15 cellular contexts compared by ENCODE assay signal in genomic region chr13:113437408-113438010, GRCh38. TPM values are rescaled to one million over a fixed set of nuclear protein-coding genes. Genes with fewer than 3 reads are reported as not detected.
A peak's percentile ranks its signal among the peaks of the same experiment; 100 is the strongest.
DNase-seq lines count a peak whose midpoint lies in the region; FAIRE-seq and TF ChIP-seq lines count a peak whose summit lies in the region.
"Had no signal": no experiment of that assay in that cellular context is flagged by ENCODE, and none has a peak within 500 bp of the region (broad histone marks: within the 10 kb centered on the region; RNA-seq: fewer than 3 reads in every experiment).

No MANE protein-coding gene starts in this region.

- H3K56ac ChIP-seq in H1 (replicated peaks; ENCODE audit: insufficient read length, low read depth, low read length), result no peak overlapping the region

- peak; percentile 9 for DNase-seq in BE2C
- no peak for DNase-seq in H1 (ENCODE audit: low read depth in 1 of 2, low spot score in 2 of 2)
- no peak for DNase-seq in nephron progenitor cell
- DNase-seq in middle frontal gyrus (ENCODE audit: extremely low spot score, low spot score), result no peak
- no peak for DNase-seq in NCI-H2171 treated with DMSO at 0.1 percent for 48 hours (lab: John Stamatoyannopoulos, UW)
- no peak for DNase-seq in GOT3 (lab: John Stamatoyannopoulos, UW)
- DNase-seq in activated naive CD4-positive, alpha-beta T cell treated with anti-CD3 and anti-CD28 coated beads for 36 hours, result no peak
- DNase-seq: activated T-cell treated with anti-CD3 and anti-CD28 coated beads, Interleukin-2, amount 50 U/mL, for 1 hour; heart right ventricle; nucleus accumbens; SW 1271; thyroid gland had no signal

- CTCF ChIA-PET in HEK293 (lab: Yijun Ruan, JAX), result no interaction called here
- CTCF ChIA-PET in H1 (lab: Charles Lee; ENCODE audit: partially characterized antibody), result interaction anchor here (0.7 to 1.0 kb wide), 2 partner anchors 21 to 168 kb away, joined by 3 read pairs; no protein-coding TSS in a partner anchor
- CTCF ChIA-PET in activated naive CD4-positive, alpha-beta T cell treated with anti-CD3 and anti-CD28 coated beads for 36 hours (lab: Charles Lee), result no interaction called here

- peaks cover 36% of the 10 kb centered on the region for H3K36me3 Mint-ChIP-seq in nephron progenitor cell (ENCODE audit: low read depth)
- peaks cover 1% of the 10 kb centered on the region for H3K36me3 Mint-ChIP-seq in activated naive CD4-positive, alpha-beta T cell treated with anti-CD3 and anti-CD28 coated beads for 36 hours (ENCODE audit: low read depth)

- no peak for FAIRE-seq in H1 (lab: Jason Lieb, UNC)
- FAIRE-seq: HTR-8/SVneo had no signal

- no peak overlapping the region for H2BK5ac ChIP-seq in H1 (ENCODE audit: low read depth, low read length)

- no peak for TF ChIP-seq POLR2A in H1 (IDR thresholded peaks at IDR 0.05; ENCODE audit: control extremely low read depth in 1 of 2, low read depth in 2 of 2, low read length in 2 of 2)

- peaks cover 13% of the 10 kb centered on the region for H3K9me3 Mint-ChIP-seq in nephron progenitor cell
- H3K9me3 Mint-ChIP-seq in activated naive CD4-positive, alpha-beta T cell treated with anti-CD3 and anti-CD28 coated beads for 36 hours, result peaks cover 5% of the 10 kb centered on the region

- H3K36me3 ChIP-seq in BE2C (no peaks in the 10 kb centered on the region; the same call in none of the 2 replicates), HEK293 (ENCODE audit: control insufficient read depth in 2 of 2, insufficient read depth in 1 of 2, low read length in 2 of 2) (peaks cover 0 to 7% of the 10 kb centered on the region in 2 experiments; a peak in 1 of 3 replicates), H1 (ENCODE audit: control insufficient read depth in 2 of 4, insufficient read depth in 4 of 4, low read length in 3 of 4) (0 out of 8 replicates have a peak, but pooled peaks cover 0 to 2% (median 0%) of the 10 kb centered on the region in 4 experiments)
- H3K36me3 ChIP-seq: thyroid gland had no signal

- H2BK12ac ChIP-seq in H1 (ENCODE audit: low read depth, low read length), result no peak overlapping the region

- no peak overlapping the region for H2BK120ac ChIP-seq in H1 (replicated peaks; ENCODE audit: low read depth, low read length)

- no peak overlapping the region for H4K5ac ChIP-seq in H1 (ENCODE audit: insufficient read length, low read depth, low read length)

- TF ChIP-seq CTCF in BE2C (IDR thresholded peaks at IDR 0.05; ENCODE audit: low read depth, low read length), result no peak
- TF ChIP-seq CTCF in HEK293 (tag by site-specific recombination; IDR thresholded peaks at IDR 0.05), result no peak
- no peak for TF ChIP-seq CTCF in H1 (IDR thresholded peaks at IDR 0.05; ENCODE audit: control extremely low read depth in 1 of 3, insufficient read depth in 1 of 3, low read depth in 1 of 3, low read length in 3 of 3)
- no peak for TF ChIP-seq CTCF in nephron progenitor cell (IDR thresholded peaks at IDR 0.05)

- intact Hi-C loops in activated naive CD4-positive, alpha-beta T cell treated with anti-CD3 and anti-CD28 coated beads for 36 hours (cut with micrococcal nuclease), result no loop called here

- H3K4me3 Mint-ChIP-seq in nephron progenitor cell, result no peak overlapping the region
- H3K4me3 Mint-ChIP-seq in activated naive CD4-positive, alpha-beta T cell treated with anti-CD3 and anti-CD28 coated beads for 36 hours, result no peak overlapping the region
- H3K4me3 Mint-ChIP-seq: B cell had no signal

- no peak overlapping the region for H2BK20ac ChIP-seq in H1 (ENCODE audit: low read length)

- no peaks in the 10 kb centered on the region for H3K23me2 ChIP-seq in H1 (ENCODE audit: low read depth, low read length)

- peaks cover 2% of the 10 kb centered on the region for H3K4me1 Mint-ChIP-seq in nephron progenitor cell
- no peaks in the 10 kb centered on the region for H3K4me1 Mint-ChIP-seq in activated naive CD4-positive, alpha-beta T cell treated with anti-CD3 and anti-CD28 coated beads for 36 hours (ENCODE audit: low read depth)
- H3K4me1 Mint-ChIP-seq: B cell had no signal

- H3K9me3 ChIP-seq in BE2C, result no peaks in the 10 kb centered on the region
- H3K9me3 ChIP-seq in HEK293 (ENCODE audit: control insufficient read depth, insufficient read depth, low read depth, low read length), result no peaks in the 10 kb centered on the region
- no peaks in the 10 kb centered on the region for H3K9me3 ChIP-seq in H1 (ENCODE audit: insufficient read depth in 2 of 2, low read depth in 1 of 2, low read length in 1 of 2)
- H3K9me3 ChIP-seq: heart right ventricle, thyroid gland had no signal

- H3K4me1 ChIP-seq in BE2C (no peaks in the 10 kb centered on the region), HEK293 (ENCODE audit: control insufficient read depth, insufficient read depth, low read length) (no peaks in the 10 kb centered on the region), H1 (replicated peaks in 1 of 4; ENCODE audit: control insufficient read depth in 3 of 4, insufficient read depth in 4 of 4, low read length in 3 of 4) (no peaks in the 10 kb centered on the region)
- H3K4me1 ChIP-seq: thyroid gland had no signal

- H3K79me1 ChIP-seq in H1 (ENCODE audit: low read depth, low read length), result no peaks in the 10 kb centered on the region

- no peak for TF ChIP-seq RAD21 in H1 (IDR thresholded peaks at IDR 0.05 in 1 of 2, conservative IDR thresholded peaks at IDR 0.05 in 1 of 2; ENCODE audit: low read depth in 2 of 2, low read length in 2 of 2)

- H3K27me3 ChIP-seq in BE2C (no peaks in the 10 kb centered on the region), H1 (replicated peaks in 1 of 4; ENCODE audit: control insufficient read depth in 3 of 4, extremely low read depth in 1 of 4, insufficient read depth in 3 of 4, low read length in 3 of 4) (no peaks in the 10 kb centered on the region)
- H3K27me3 ChIP-seq: heart right ventricle, thyroid gland had no signal

- no peak overlapping the region for H3K4ac ChIP-seq in H1 (replicated peaks; ENCODE audit: insufficient read length, low read depth, low read length)

- no peaks in the 10 kb centered on the region for H4K20me1 ChIP-seq in H1 (replicated peaks in 1 of 2; ENCODE audit: control insufficient read depth in 1 of 2, insufficient read depth in 2 of 2, low read length in 2 of 2)

- no peak overlapping the region for H3K27ac ChIP-seq in HEK293 (ENCODE audit: extremely low read depth, low read depth, low read length)
- H3K27ac ChIP-seq in H1 (ENCODE audit: low read depth, low read length), result no peak overlapping the region
- H3K27ac ChIP-seq: heart right ventricle, thyroid gland had no signal

- no peak overlapping the region for H3K14ac ChIP-seq in H1 (ENCODE audit: insufficient read length)

- peak overlapping the region; percentile 81 for H3K27ac Mint-ChIP-seq in nephron progenitor cell
- no peak overlapping the region for H3K27ac Mint-ChIP-seq in activated naive CD4-positive, alpha-beta T cell treated with anti-CD3 and anti-CD28 coated beads for 36 hours
- H3K27ac Mint-ChIP-seq: B cell had no signal

- no peaks in the 10 kb centered on the region for H3K79me2 ChIP-seq in H1 (ENCODE audit: control insufficient read depth in 1 of 2, insufficient read depth in 2 of 2, low read length in 2 of 2)

- TF ChIP-seq EP300 in H1 (IDR thresholded peaks at IDR 0.05; ENCODE audit: borderline replicate concordance in 1 of 2, low read depth in 2 of 2, low read length in 2 of 2), result no peak

- H3K4me3 ChIP-seq in BE2C (ENCODE audit: low read depth, low read length) (no peak overlapping the region), HEK293 (ENCODE audit: low read depth, low read length) (no peak overlapping the region), H1 (ENCODE audit: extremely low read depth in 1 of 4, insufficient read depth in 2 of 4, low read depth in 3 of 4, low read length in 4 of 4) (no peak overlapping the region)
- H3K4me3 ChIP-seq: heart right ventricle, thyroid gland had no signal

- WGBS in H1 (ENCODE audit: extremely low coverage in 1 of 2, insufficient coverage in 1 of 2, insufficient read length in 1 of 2, insufficient replicate concordance in 2 of 2, low coverage in 1 of 2, low lambda C conversion rate in 2 of 2, missing lambda C conversion rate in 1 of 2), 2 experiments, result 91% methylated on average over 17 of the region's 17 CpGs; no CpG with 5 or more reads in 1 of the 2 experiments

- H4K91ac ChIP-seq in H1 (replicated peaks; ENCODE audit: insufficient read length, low read length), result no peak overlapping the region

- H2BK15ac ChIP-seq in H1 (ENCODE audit: low read length), result no peak overlapping the region

- no peaks in the 10 kb centered on the region for H3K27me3 Mint-ChIP-seq in nephron progenitor cell (ENCODE audit: low read depth, poor library complexity)
- H3K27me3 Mint-ChIP-seq in activated naive CD4-positive, alpha-beta T cell treated with anti-CD3 and anti-CD28 coated beads for 36 hours (ENCODE audit: low read depth), result no peaks in the 10 kb centered on the region
- H3K27me3 Mint-ChIP-seq: B cell had no signal

- H4K8ac ChIP-seq in H1 (ENCODE audit: extremely low read depth, insufficient read depth, low read length), result peak overlapping the region; percentile 28; the same call in 1 of the 2 replicates

- POLR2A ChIA-PET in HEK293 (lab: Yijun Ruan, JAX), result no interaction called here
- POLR2A ChIA-PET in H1 (lab: Charles Lee; ENCODE audit: partially characterized antibody), result no interaction called here

- H2AFZ ChIP-seq in H1 (ENCODE audit: low read length), result peak overlapping the region; percentile 70; the same call in 1 of the 2 replicates

- H3K9ac ChIP-seq in H1 (replicated peaks in 1 of 4; ENCODE audit: extremely low read depth in 1 of 4, low read depth in 3 of 4, low read length in 3 of 4), result no peak overlapping the region

- no peak overlapping the region for H3K18ac ChIP-seq in H1 (ENCODE audit: extremely low read depth, low read length)

- no peak overlapping the region for H3K4me2 ChIP-seq in H1 (ENCODE audit: insufficient read depth in 1 of 2, low read depth in 2 of 2, low read length in 2 of 2)

- no peak overlapping the region for H3K23ac ChIP-seq in H1 (ENCODE audit: insufficient read length)

- H2AK5ac ChIP-seq in H1 (ENCODE audit: low read depth, low read length), result no peak overlapping the region

RNA-seq across cellular contexts. Expression of gene ADPRHL1, which starts 15.8 kb away (rescaled TPM):
- 0.54 TPM for polyA plus RNA-seq in BE2C (2012; ENCODE audit: insufficient read depth, insufficient read length, low read depth)
- 1.7 and 2.0 TPM in 2 replicates for total RNA-seq in H1 (2021; fragmentation: NEBNext Ultra II Directional; extraction: Animal tissue kit (Norgen Biotek cat#: 25700))
- polyA plus RNA-seq in H1 (2011; rRNA removed), result 0.74 and 1.3 TPM in 2 replicates
- 1.0 TPM for polyA plus RNA-seq in H1 (2011; cell fraction: cytosol; rRNA removed)
- polyA plus RNA-seq in H1 (2011; cell fraction: nucleus; rRNA removed), result 1.5 TPM
- 0.77 to 1.4 TPM (median 1.2 TPM) in 4 replicates for polyA plus RNA-seq in H1 (2012, experiment 1 of 2)
- 0.49 TPM for polyA plus RNA-seq in H1 (2012, experiment 2 of 2)
- polyA plus RNA-seq in H1 (2013, experiment 1 of 2), result 0.75 TPM
- polyA plus RNA-seq in H1 (2013, experiment 2 of 2), result 0.52 TPM
- polyA minus RNA-seq in H1 (2011; rRNA and poly(A)+ RNA removed), result 0.34 and 0.76 TPM in 2 replicates
- not detected for polyA minus RNA-seq in H1 (2011; cell fraction: cytosol; rRNA and poly(A)+ RNA removed)
- polyA minus RNA-seq in H1 (2011; cell fraction: nucleus; rRNA and poly(A)+ RNA removed), result 1.6 TPM
- total RNA-seq in activated naive CD4-positive, alpha-beta T cell treated with anti-CD3 and anti-CD28 coated beads for 36 hours, result under 1 TPM; 0.10 to 0.57 TPM

RNA-seq across cellular contexts. Expression of gene DCUN1D2, which starts 53.0 kb away (rescaled TPM):
- polyA plus RNA-seq in BE2C (2012; ENCODE audit: insufficient read depth, insufficient read length, low read depth), result 31.7 TPM
- 35.2 and 35.3 TPM in 2 replicates for total RNA-seq in H1 (2021; fragmentation: NEBNext Ultra II Directional; extraction: Animal tissue kit (Norgen Biotek cat#: 25700))
- 19.5 and 22.6 TPM in 2 replicates for polyA plus RNA-seq in H1 (2011; rRNA removed)
- 24.4 TPM for polyA plus RNA-seq in H1 (2011; cell fraction: cytosol; rRNA removed)
- polyA plus RNA-seq in H1 (2011; cell fraction: nucleus; rRNA removed), result 30.3 TPM
- 20.2 to 29.9 TPM (median 25.7 TPM) in 4 replicates for polyA plus RNA-seq in H1 (2012, experiment 1 of 2)
- polyA plus RNA-seq in H1 (2012, experiment 2 of 2), result 7.8 TPM
- 20.0 TPM for polyA plus RNA-seq in H1 (2013, experiment 1 of 2)
- 19.6 TPM for polyA plus RNA-seq in H1 (2013, experiment 2 of 2)
- 28.8 and 30.9 TPM in 2 replicates for polyA minus RNA-seq in H1 (2011; rRNA and poly(A)+ RNA removed)
- 8.8 TPM for polyA minus RNA-seq in H1 (2011; cell fraction: cytosol; rRNA and poly(A)+ RNA removed)
- polyA minus RNA-seq in H1 (2011; cell fraction: nucleus; rRNA and poly(A)+ RNA removed), result 25.0 TPM
- 10 to 100 TPM; 14.3 to 14.7 TPM for total RNA-seq in activated naive CD4-positive, alpha-beta T cell treated with anti-CD3 and anti-CD28 coated beads for 36 hours
